In the genomic region with DNA sequence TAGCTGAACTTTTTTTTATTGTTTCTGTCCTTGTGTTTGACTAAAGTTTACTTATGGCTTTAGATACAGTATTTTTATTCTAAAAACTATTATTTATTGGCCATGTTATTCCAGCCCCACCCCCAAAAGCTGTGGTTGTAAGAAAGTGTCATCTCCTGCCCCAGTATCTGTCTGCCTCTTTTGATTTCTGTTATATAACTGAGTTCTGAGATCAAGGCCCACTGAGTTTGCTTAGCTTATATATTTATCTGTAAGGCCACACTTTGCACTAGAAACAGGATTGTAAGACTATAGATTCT, we compare ENCODE assay signal across 24 cellular contexts.
DNase-seq lines count a peak whose midpoint lies in the region; ATAC-seq lines count a peak whose summit lies in the region.
"Had no signal": no experiment of that assay in that cellular context is flagged by ENCODE, and none has a peak within 500 bp of the region (broad histone marks: within the 10 kb centered on the region; RNA-seq: fewer than 3 reads in every experiment).

No MANE protein-coding gene starts in this region.

- H3K4me1 ChIP-seq in naive thymus-derived CD4-positive, alpha-beta T cell (ENCODE audit: control insufficient read depth in 2 of 2, insufficient read depth in 2 of 2, low read length in 2 of 2), result peaks cover 0 to 17% of the 10 kb centered on the region in 2 donors
- H3K4me1 ChIP-seq in thymus (ENCODE audit: control insufficient read depth, insufficient read depth, low read length), result no peaks in the 10 kb centered on the region

- H3K4me1 Mint-ChIP-seq in activated CD4-positive, alpha-beta T cell treated with anti-CD3 and anti-CD28 coated beads for 36 hours, result peaks cover 20% of the 10 kb centered on the region
- H3K4me1 Mint-ChIP-seq in activated naive CD8-positive, alpha-beta T cell (ENCODE audit: low read depth), result peaks cover 38% of the 10 kb centered on the region
- H3K4me1 Mint-ChIP-seq in activated naive CD8-positive, alpha-beta T cell treated with anti-CD3 and anti-CD28 coated beads, Interleukin-2, amount 50 U/mL, for 24 hours, result peaks cover 23% of the 10 kb centered on the region
- peaks cover 9 to 54% (median 46%) of the 10 kb centered on the region in 7 donors for H3K4me1 Mint-ChIP-seq in naive thymus-derived CD4-positive, alpha-beta T cell

- intact Hi-C loops in activated CD4-positive, alpha-beta T cell treated with anti-CD3 and anti-CD28 coated beads for 36 hours (cut with DNase I, micrococcal nuclease), result no loop called here
- intact Hi-C loops in naive thymus-derived CD4-positive, alpha-beta T cell (cut with micrococcal nuclease), result loop anchor here (2.0 kb wide), 3 partner anchors 14 to 70 kb away; no protein-coding TSS in a partner anchor

- no peaks in the 10 kb centered on the region for H3K36me3 ChIP-seq in naive thymus-derived CD4-positive, alpha-beta T cell (ENCODE audit: control insufficient read depth in 2 of 3, insufficient read depth in 3 of 3, low read length in 3 of 3)
- peaks cover 6% of the 10 kb centered on the region for H3K36me3 ChIP-seq in thymus (ENCODE audit: control insufficient read depth, insufficient read depth)

- H3K27ac Mint-ChIP-seq in activated CD4-positive, alpha-beta T cell treated with anti-CD3 and anti-CD28 coated beads for 36 hours, result peak overlapping the region; percentile 25
- peak overlapping the region; percentile 66 for H3K27ac Mint-ChIP-seq in activated naive CD8-positive, alpha-beta T cell
- H3K27ac Mint-ChIP-seq in activated naive CD8-positive, alpha-beta T cell treated with anti-CD3 and anti-CD28 coated beads, Interleukin-2, amount 50 U/mL, for 24 hours, result no peak overlapping the region
- H3K27ac Mint-ChIP-seq in naive thymus-derived CD4-positive, alpha-beta T cell, result peak overlapping the region in 8 of 9 donors; percentile 85 to 94 (median 90)

- H3K27ac ChIP-seq in naive thymus-derived CD4-positive, alpha-beta T cell (ENCODE audit: low read depth, low read length), result peak overlapping the region; percentile 67
- H3K27ac ChIP-seq in thymus (ENCODE audit: low read depth), result peak overlapping the region; percentile 11
- H3K27ac ChIP-seq: 22Rv1, HL-60, PC-9 had no signal

- no peaks in the 10 kb centered on the region for H3K27me3 ChIP-seq in naive thymus-derived CD4-positive, alpha-beta T cell (ENCODE audit: control insufficient read depth in 2 of 2, insufficient read depth in 2 of 2, low read length in 2 of 2)
- no peaks in the 10 kb centered on the region for H3K27me3 ChIP-seq in thymus (ENCODE audit: control insufficient read depth, insufficient read depth)

- peak overlapping the region; percentile 2 for H3K4me3 ChIP-seq in naive thymus-derived CD4-positive, alpha-beta T cell (ENCODE audit: low read length)
- no peak overlapping the region for H3K4me3 ChIP-seq in thymus (ENCODE audit: low read length)
- H3K4me3 ChIP-seq: PC-9 had no signal

- no peak for DNase-seq in activated CD4-positive, alpha-beta T cell treated with anti-CD3 and anti-CD28 coated beads for 36 hours
- no peak for DNase-seq in activated CD4-positive, alpha-beta T cell treated with anti-CD3 and anti-CD28 coated beads for 4 hours
- no peak for DNase-seq in activated naive CD8-positive, alpha-beta T cell treated with anti-CD3 and anti-CD28 coated beads, Interleukin-2, amount 50 U/mL, for 24 hours
- DNase-seq in naive thymus-derived CD4-positive, alpha-beta T cell, result peak in 6 of 9 donors; percentile 33 to 65 (median 49)
- no peak for DNase-seq in kidney tubule cell (ENCODE audit: low spot score)
- no peak for DNase-seq in left lobe of liver (ENCODE audit: low spot score)
- DNase-seq: ACHN; CD4-positive, CD25-positive, alpha-beta regulatory T cell; COR-L47; DMS53; Karpas-422; NCI-H1092; NCI-H1417 treated with DMSO at 0.1 percent for 48 hours; NCI-H1694 treated with DMSO at 0.1 percent for 48 hours; NCI-H2081; NCI-H2227 treated with DMSO at 0.1 percent for 48 hours; NCI-H526 treated with DMSO at 0.1 percent for 48 hours; PC-9; Right ventricle myocardium superior; RPMI8226 had no signal

- H3K9me3 ChIP-seq in naive thymus-derived CD4-positive, alpha-beta T cell (ENCODE audit: control insufficient read depth in 2 of 3, low read length in 3 of 3), result no peaks in the 10 kb centered on the region
- no peaks in the 10 kb centered on the region for H3K9me3 ChIP-seq in thymus (ENCODE audit: control insufficient read depth)

- H3K9me3 Mint-ChIP-seq in activated CD4-positive, alpha-beta T cell treated with anti-CD3 and anti-CD28 coated beads for 36 hours (ENCODE audit: low read depth), result no peaks in the 10 kb centered on the region
- H3K9me3 Mint-ChIP-seq in activated naive CD8-positive, alpha-beta T cell (ENCODE audit: low read depth), result no peaks in the 10 kb centered on the region
- no peaks in the 10 kb centered on the region for H3K9me3 Mint-ChIP-seq in activated naive CD8-positive, alpha-beta T cell treated with anti-CD3 and anti-CD28 coated beads, Interleukin-2, amount 50 U/mL, for 24 hours
- no peaks in the 10 kb centered on the region for H3K9me3 Mint-ChIP-seq in naive thymus-derived CD4-positive, alpha-beta T cell

- peak; percentile 47 for ATAC-seq in activated CD4-positive, alpha-beta T cell treated with anti-CD3 and anti-CD28 coated beads for 36 hours
- no peak for ATAC-seq in activated naive CD8-positive, alpha-beta T cell treated with anti-CD3 and anti-CD28 coated beads, Interleukin-2, amount 50 U/mL, for 24 hours
- peak; percentile 58 for ATAC-seq in naive thymus-derived CD4-positive, alpha-beta T cell
- no peak for ATAC-seq in left lobe of liver

- CTCF ChIA-PET in activated CD4-positive, alpha-beta T cell treated with anti-CD3 and anti-CD28 coated beads for 36 hours (lab: Charles Lee), result interaction anchor here (0.8 to 3.8 kb wide), 8 partner anchors 13 to 251 kb away, joined by 4 to 15 read pairs (median 6); a partner anchor contains a TSS
- CTCF ChIA-PET in naive thymus-derived CD4-positive, alpha-beta T cell (lab: Charles Lee), result interaction anchor here (0.9 to 3.9 kb wide), 3 partner anchors 77 to 252 kb away, joined by 3 to 15 read pairs (median 5); no protein-coding TSS in a partner anchor

- H3K4me3 Mint-ChIP-seq in activated CD4-positive, alpha-beta T cell treated with anti-CD3 and anti-CD28 coated beads for 36 hours, result no peak overlapping the region
- H3K4me3 Mint-ChIP-seq in activated naive CD8-positive, alpha-beta T cell, result peak overlapping the region; percentile 48
- no peak overlapping the region for H3K4me3 Mint-ChIP-seq in activated naive CD8-positive, alpha-beta T cell treated with anti-CD3 and anti-CD28 coated beads, Interleukin-2, amount 50 U/mL, for 24 hours
- H3K4me3 Mint-ChIP-seq in naive thymus-derived CD4-positive, alpha-beta T cell, result peak overlapping the region in 8 of 10 donors; percentile 13 to 82 (median 71)

- H3K36me3 Mint-ChIP-seq in activated CD4-positive, alpha-beta T cell treated with anti-CD3 and anti-CD28 coated beads for 36 hours (ENCODE audit: low read depth), result peaks cover 13% of the 10 kb centered on the region
- H3K36me3 Mint-ChIP-seq in activated naive CD8-positive, alpha-beta T cell, result peaks cover 11% of the 10 kb centered on the region
- peaks cover 8% of the 10 kb centered on the region for H3K36me3 Mint-ChIP-seq in activated naive CD8-positive, alpha-beta T cell treated with anti-CD3 and anti-CD28 coated beads, Interleukin-2, amount 50 U/mL, for 24 hours (ENCODE audit: low read depth)
- H3K36me3 Mint-ChIP-seq in naive thymus-derived CD4-positive, alpha-beta T cell, result peaks cover 0 to 24% (median 21%) of the 10 kb centered on the region in 5 donors

- no peaks in the 10 kb centered on the region for H3K27me3 Mint-ChIP-seq in activated CD4-positive, alpha-beta T cell treated with anti-CD3 and anti-CD28 coated beads for 36 hours
- no peaks in the 10 kb centered on the region for H3K27me3 Mint-ChIP-seq in activated naive CD8-positive, alpha-beta T cell
- H3K27me3 Mint-ChIP-seq in activated naive CD8-positive, alpha-beta T cell treated with anti-CD3 and anti-CD28 coated beads, Interleukin-2, amount 50 U/mL, for 24 hours, result no peaks in the 10 kb centered on the region
- H3K27me3 Mint-ChIP-seq in naive thymus-derived CD4-positive, alpha-beta T cell, result no peaks in the 10 kb centered on the region
- H3K27me3 Mint-ChIP-seq: CD4-positive, CD25-positive, alpha-beta regulatory T cell had no signal

- POLR2A ChIA-PET in activated CD4-positive, alpha-beta T cell treated with anti-CD3 and anti-CD28 coated beads for 36 hours (lab: Charles Lee), result interaction anchor here (1.6 kb wide), 1 partner anchor 168 kb away, joined by 6 read pairs; a partner anchor contains a TSS
- POLR2A ChIA-PET in naive thymus-derived CD4-positive, alpha-beta T cell (lab: Charles Lee), result interaction anchor here (0.7 to 2.2 kb wide), 7 partner anchors 28 to 236 kb away, joined by 3 to 8 read pairs (median 3); no protein-coding TSS in a partner anchor

Comparison
In these comparisons a context has a peak if more than half of its experiments do, and no peak if none do; other contexts are left out.
1. H3K4me3 Mint-ChIP-seq: peak in activated naive CD8-positive, alpha-beta T cell (single experiment) and naive thymus-derived CD4-positive, alpha-beta T cell (8 of 10); none in activated CD4-positive, alpha-beta T cell treated with anti-CD3 and anti-CD28 coated beads for 36 hours (single experiment) and activated naive CD8-positive, alpha-beta T cell treated with anti-CD3 and anti-CD28 coated beads, Interleukin-2, amount 50 U/mL, for 24 hours (single experiment).
2. ATAC-seq: peak in activated CD4-positive, alpha-beta T cell treated with anti-CD3 and anti-CD28 coated beads for 36 hours (single experiment) and naive thymus-derived CD4-positive, alpha-beta T cell (single experiment); none in activated naive CD8-positive, alpha-beta T cell treated with anti-CD3 and anti-CD28 coated beads, Interleukin-2, amount 50 U/mL, for 24 hours (single experiment) and left lobe of liver (single experiment).
3. DNase-seq: peak in naive thymus-derived CD4-positive, alpha-beta T cell (6 of 9); none in activated CD4-positive, alpha-beta T cell treated with anti-CD3 and anti-CD28 coated beads for 36 hours (single experiment), activated CD4-positive, alpha-beta T cell treated with anti-CD3 and anti-CD28 coated beads for 4 hours (0 of 2), activated naive CD8-positive, alpha-beta T cell treated with anti-CD3 and anti-CD28 coated beads, Interleukin-2, amount 50 U/mL, for 24 hours (single experiment), kidney tubule cell (single experiment) and left lobe of liver (single experiment).
4. intact Hi-C loops: an anchor here in naive thymus-derived CD4-positive, alpha-beta T cell (2.0 kb wide); none called in activated CD4-positive, alpha-beta T cell treated with anti-CD3 and anti-CD28 coated beads for 36 hours.